In the genomic region with DNA sequence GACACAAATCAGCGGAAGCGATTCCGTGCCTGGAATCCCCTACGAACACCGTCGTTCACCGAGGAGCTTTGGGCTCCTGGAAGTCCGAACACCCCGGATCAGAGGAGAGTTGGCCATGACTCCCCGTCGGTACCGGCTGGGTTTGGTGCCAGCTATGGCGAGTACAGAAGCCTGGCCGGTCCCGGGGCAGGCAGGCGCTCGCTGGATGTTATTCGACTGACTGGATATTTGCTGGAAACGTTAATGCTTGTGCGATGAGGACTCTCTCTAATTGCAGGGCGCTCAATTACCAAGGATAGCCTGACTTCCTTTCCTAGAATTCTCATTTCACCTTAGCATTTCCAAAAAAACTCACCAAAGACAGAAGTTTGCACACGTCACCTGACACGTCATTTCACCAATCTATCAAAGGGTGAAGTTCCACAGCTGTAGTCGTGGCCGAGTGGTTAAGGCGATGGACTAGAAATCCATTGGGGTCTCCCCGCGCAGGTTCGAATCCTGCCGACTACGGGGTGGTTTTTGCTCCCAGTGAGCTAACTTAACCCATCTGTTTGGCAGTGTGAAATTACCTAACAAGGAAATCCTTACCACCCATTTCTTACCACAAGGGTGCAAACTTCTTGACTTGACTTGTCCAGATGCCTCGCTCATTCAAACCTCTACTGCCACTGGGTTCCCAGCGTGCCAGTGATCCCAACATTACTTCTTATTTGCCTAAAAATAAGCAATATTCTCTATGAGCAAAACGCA, we compare ENCODE assay signal across 8 cellular contexts. TPM values are rescaled to one million over a fixed set of nuclear protein-coding genes. Genes with fewer than 3 reads are reported as not detected.
DNase-seq lines count a peak whose midpoint lies in the region; ATAC-seq and TF ChIP-seq lines count a peak whose summit lies in the region.

No MANE protein-coding gene starts in this region.

- H3K27me3 Mint-ChIP-seq in osteocyte (ENCODE audit: unreplicated experiment): peaks cover 72% of the 10 kb centered on the region

- H3K4me1 Mint-ChIP-seq in osteocyte (ENCODE audit: unreplicated experiment): peaks cover 16% of the 10 kb centered on the region

- H3K4me3 ChIP-seq in LNCaP clone FGC (ENCODE audit: low read depth, low read length): peak overlapping the region; percentile 73
- H3K4me3 ChIP-seq in fibroblast of pulmonary artery (replicated peaks; ENCODE audit: low read depth, low read length): peak overlapping the region; percentile 72

- H3K9me3 Mint-ChIP-seq in osteocyte (ENCODE audit: unreplicated experiment): no peaks in the 10 kb centered on the region

- peak overlapping the region; percentile 41 for H3K27ac Mint-ChIP-seq in osteocyte (ENCODE audit: unreplicated experiment)

- ATAC-seq in Right ventricle myocardium inferior (peak; percentile 79), GM21737 (IDR thresholded peaks at IDR 0.05; ENCODE audit: unreplicated experiment) (no peak)

- H3K36me3 Mint-ChIP-seq in osteocyte (ENCODE audit: unreplicated experiment): no peaks in the 10 kb centered on the region

- peak overlapping the region; percentile 81 for H3K4me3 Mint-ChIP-seq in osteocyte (ENCODE audit: unreplicated experiment)

- intact Hi-C loops in Right ventricle myocardium inferior (cut with DNase I): no loop called here
- intact Hi-C loops in cardiac septum (cut with DNase I): no loop called here

- DNase-seq in Right ventricle myocardium inferior (ENCODE audit: missing footprints) (peak; percentile 68), cardiac septum (ENCODE audit: low spot score) (no peak), LNCaP clone FGC (ENCODE audit: low read depth) (peak; percentile 70), fibroblast of pulmonary artery (ENCODE audit: low read depth) (peak; percentile 83), osteocyte (ENCODE audit: extremely low spot score, unreplicated experiment) (no peak), HT-29 (ENCODE audit: low spot score) (no peak)
- DNase-seq in activated CD8-positive, alpha-beta memory T cell treated with anti-CD3 and anti-CD28 coated beads, Interleukin-2, amount 50 U/mL, for 48 hours: peak; percentile 92

- TF ChIP-seq CTCF in LNCaP clone FGC (IDR thresholded peaks at IDR 0.05; ENCODE audit: control insufficient read depth, extremely low read depth, insufficient read depth) (peak; percentile 40), fibroblast of pulmonary artery (IDR thresholded peaks at IDR 0.05; ENCODE audit: low read length, missing control alignments) (no peak), osteocyte (IDR thresholded peaks at IDR 0.05) (peak; percentile 20)

RNA-seq across cellular contexts. Expression of a gene that starts 22.7 kb away (rescaled TPM):
- total RNA-seq in Right ventricle myocardium inferior (4.2 TPM), cardiac septum (4.2 TPM), osteocyte (9.5 and 10.7 TPM in 2 replicates)
- 2.5 and 3.1 TPM in 2 replicates for total RNA-seq in HT-29 (2014; rRNA removed; shearing (Covaris generic))

Comparison
In these comparisons a context has a peak if more than half of its experiments do, and no peak if none do; other contexts are left out.
1. DNase-seq: peak in Right ventricle myocardium inferior (single experiment), LNCaP clone FGC (single experiment), activated CD8-positive, alpha-beta memory T cell treated with anti-CD3 and anti-CD28 coated beads, Interleukin-2, amount 50 U/mL, for 48 hours (single experiment) and fibroblast of pulmonary artery (single experiment); none in cardiac septum (single experiment), osteocyte (single experiment) and HT-29 (single experiment).